8 cellular contexts compared by ENCODE assay signal in the genomic region with DNA sequence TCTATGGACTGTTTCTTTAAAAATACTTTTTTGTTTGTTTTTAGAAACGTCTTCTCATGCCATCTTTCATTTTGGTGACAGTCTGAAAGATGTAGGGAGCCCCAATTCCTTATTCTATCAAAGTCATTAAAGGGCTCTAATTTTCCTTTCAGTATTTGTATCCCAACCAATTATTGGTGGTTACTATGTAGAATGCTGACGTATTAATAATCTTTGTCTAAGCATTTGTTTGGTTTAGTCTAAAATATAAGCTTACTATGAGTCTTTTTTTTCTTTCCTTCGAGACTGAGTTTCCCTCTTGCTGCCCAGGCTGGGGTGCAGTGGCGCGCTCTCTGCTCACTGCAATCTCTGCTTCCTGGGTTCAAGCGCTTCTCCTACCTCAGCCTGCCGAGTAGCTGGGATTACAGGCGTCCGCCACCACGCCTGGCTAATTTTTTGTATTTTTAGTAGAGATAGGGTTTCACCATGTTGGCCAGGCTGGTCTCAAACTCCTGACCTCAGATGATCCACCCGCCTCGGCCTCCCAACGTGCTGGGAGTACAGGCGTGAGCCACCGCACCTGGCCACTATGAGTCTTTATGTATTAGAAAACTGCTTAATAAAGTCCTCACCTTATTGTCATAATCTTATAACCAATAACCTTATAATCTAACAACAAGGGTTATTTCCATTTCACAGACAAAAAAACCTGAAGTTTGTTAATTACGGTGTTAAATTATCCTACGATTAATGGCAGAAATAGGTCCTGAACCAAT. TPM values are rescaled to one million over a fixed set of nuclear protein-coding genes. Genes with fewer than 3 reads are reported as not detected.
A peak's percentile ranks its signal among the peaks of the same experiment; 100 is the strongest.
DNase-seq lines count a peak whose midpoint lies in the region; ATAC-seq and TF ChIP-seq lines count a peak whose summit lies in the region.

No MANE protein-coding gene starts in this region.

- no peaks in the 10 kb centered on the region for H3K9me3 ChIP-seq in mucosa of descending colon

- H3K79me2 ChIP-seq in KMS-11 (ENCODE audit: insufficient read depth, low read depth): peaks cover 20% of the 10 kb centered on the region

- TF ChIP-seq CTCF in 22Rv1 (IDR thresholded peaks at IDR 0.05) (no peak), KMS-11 (conservative IDR thresholded peaks at IDR 0.05; ENCODE audit: low read depth, low read length) (no peak), mucosa of descending colon (IDR thresholded peaks at IDR 0.05) (no peak), GM10248 (IDR thresholded peaks at IDR 0.05; ENCODE audit: control extremely low read depth, extremely low read depth, low read depth, missing control alignments) (no peak)

- peak overlapping the region; percentile 88 for H3K27ac ChIP-seq in 22Rv1
- peak overlapping the region; percentile 95 for H3K27ac ChIP-seq in KMS-11
- peak overlapping the region; percentile 84 for H3K27ac ChIP-seq in caudate nucleus (ENCODE audit: low read depth, low read length)

- ATAC-seq in mucosa of descending colon: no peak
- no peak for ATAC-seq in SK-N-SH treated with all-trans-retinoic acid at 6 μM for 48 hours
- ATAC-seq in GM19351 (IDR thresholded peaks at IDR 0.05; ENCODE audit: unreplicated experiment): no peak

- no peaks in the 10 kb centered on the region for H3K27me3 ChIP-seq in KMS-11 (ENCODE audit: insufficient read depth, low read depth)

- POLR2A ChIA-PET in GM10248 (lab: Yijun Ruan, JAX): interaction anchor here (0.7 kb wide), 1 partner anchor 13 kb away, joined by 3 read pairs; no protein-coding TSS in a partner anchor

- DNase-seq in caudate nucleus (lab: John Stamatoyannopoulos, UW) (no peak), mucosa of descending colon (peak; percentile 10 to 52 (median 27)), RKO (ENCODE audit: low spot score) (no peak), GM10248 (ENCODE audit: extremely low spot score) (no peak)

- H3K36me3 ChIP-seq in KMS-11 (ENCODE audit: insufficient read depth) (no peaks in the 10 kb centered on the region), mucosa of descending colon (ENCODE audit: low read depth) (no peaks in the 10 kb centered on the region)

- intact Hi-C loops in mucosa of descending colon (cut with DNase I, micrococcal nuclease): no loop called here

- H3K4me2 ChIP-seq in KMS-11: peak overlapping the region; percentile 70

- H4K20me1 ChIP-seq in KMS-11 (ENCODE audit: insufficient read depth): no peaks in the 10 kb centered on the region

- H3K9ac ChIP-seq in KMS-11: peak overlapping the region; percentile 89

- CTCF ChIA-PET in GM10248 (lab: Yijun Ruan, JAX): interaction anchor here (1.0 to 1.6 kb wide), 6 partner anchors 9 to 30 kb away, joined by 3 to 5 read pairs (median 3); no protein-coding TSS in a partner anchor

- H2AFZ ChIP-seq in KMS-11 (ENCODE audit: low read depth): peak overlapping the region; percentile 87

- H3K4me3 ChIP-seq in KMS-11 (IDR thresholded peaks at IDR 0.05; ENCODE audit: insufficient read depth, low read depth, low read length) (peak overlapping the region; percentile 74), mucosa of descending colon (no peak overlapping the region)

- H3K4me1 ChIP-seq in KMS-11 (ENCODE audit: low read depth, poor library complexity, severe bottlenecking) (peaks cover 65% of the 10 kb centered on the region), mucosa of descending colon (ENCODE audit: low read depth) (peaks cover 10% of the 10 kb centered on the region)

TF ChIP-seq in SK-N-SH treated with all-trans-retinoic acid at 6 μM for 48 hours, 23 proteins besides CTCF, POLR2A, EP300 and RAD21:
- TF ChIP-seq, protein P1, sequence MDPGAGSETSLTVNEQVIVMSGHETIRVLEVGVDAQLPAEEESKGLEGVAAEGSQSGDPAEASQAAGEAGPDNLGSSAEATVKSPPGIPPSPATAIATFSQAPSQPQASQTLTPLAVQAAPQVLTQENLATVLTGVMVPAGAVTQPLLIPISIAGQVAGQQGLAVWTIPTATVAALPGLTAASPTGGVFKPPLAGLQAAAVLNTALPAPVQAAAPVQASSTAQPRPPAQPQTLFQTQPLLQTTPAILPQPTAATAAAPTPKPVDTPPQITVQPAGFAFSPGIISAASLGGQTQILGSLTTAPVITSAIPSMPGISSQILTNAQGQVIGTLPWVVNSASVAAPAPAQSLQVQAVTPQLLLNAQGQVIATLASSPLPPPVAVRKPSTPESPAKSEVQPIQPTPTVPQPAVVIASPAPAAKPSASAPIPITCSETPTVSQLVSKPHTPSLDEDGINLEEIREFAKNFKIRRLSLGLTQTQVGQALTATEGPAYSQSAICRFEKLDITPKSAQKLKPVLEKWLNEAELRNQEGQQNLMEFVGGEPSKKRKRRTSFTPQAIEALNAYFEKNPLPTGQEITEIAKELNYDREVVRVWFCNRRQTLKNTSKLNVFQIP (CRISPR knock-in tag; IDR thresholded peaks at IDR 0.05; ENCODE audit: borderline replicate concordance, low read depth): no peak
- TF ChIP-seq SNAI2 (CRISPR knock-in tag; IDR thresholded peaks at IDR 0.05): no peak
TF ChIP-seq in SK-N-SH treated with all-trans-retinoic acid at 6 μM for 48 hours: peak in this region for 0.

RNA-seq across cellular contexts. Expression of a gene that starts 0.8 kb away (rescaled TPM):
- 10 to 100 TPM; 20.3 to 24.0 (median 22.9) TPM for total RNA-seq in mucosa of descending colon

Comparison
In these comparisons a context has a peak if more than half of its experiments do, and no peak if none do; other contexts are left out.
1. DNase-seq: peak in mucosa of descending colon (3 of 3); none in caudate nucleus (0 of 61), RKO (single experiment) and GM10248 (single experiment).
2. Peak in every context shown above with its lines, with median percentiles within 50 percentile points of each other: H3K27ac ChIP-seq.